In genomic region chr16:30921748-30922419, GRCh38 we compare ENCODE assay signal across 8 cellular contexts. TPM values are rescaled to one million over a fixed set of nuclear protein-coding genes. Genes with fewer than 3 reads are reported as not detected.
DNase-seq lines count a peak whose midpoint lies in the region; ATAC-seq and TF ChIP-seq lines count a peak whose summit lies in the region.

No MANE protein-coding gene starts in this region.

- H3K4me1 Mint-ChIP-seq in activated CD8-positive, alpha-beta T cell treated with anti-CD3 and anti-CD28 coated beads for 36 hours (ENCODE audit: low read depth): peaks cover 20% of the 10 kb centered on the region

- TF ChIP-seq CTCF in activated CD8-positive, alpha-beta T cell treated with anti-CD3 and anti-CD28 coated beads for 36 hours (IDR thresholded peaks at IDR 0.05): peak; percentile 96
- TF ChIP-seq CTCF in lower lobe of right lung (IDR thresholded peaks at IDR 0.05): peak; percentile 93

- no peaks in the 10 kb centered on the region for H3K36me3 Mint-ChIP-seq in activated CD8-positive, alpha-beta T cell treated with anti-CD3 and anti-CD28 coated beads for 36 hours (ENCODE audit: low read depth)

- no peaks in the 10 kb centered on the region for H3K27me3 ChIP-seq in lower lobe of right lung (ENCODE audit: low read depth)

- no peaks in the 10 kb centered on the region for H3K9me3 ChIP-seq in lower lobe of right lung

- POLR2A ChIA-PET in activated CD8-positive, alpha-beta T cell treated with anti-CD3 and anti-CD28 coated beads for 36 hours (lab: Charles Lee): interaction anchor here (0.6 to 1.0 kb wide), 3 partner anchors 13 to 117 kb away, joined by 3 read pairs; no protein-coding TSS in a partner anchor

- peaks cover 3% of the 10 kb centered on the region for H3K4me1 ChIP-seq in lower lobe of right lung

- peak; percentile 94 for DNase-seq in DMS79 treated with DMSO at 0.1 percent for 48 hours (lab: John Stamatoyannopoulos, UW)
- DNase-seq in NCI-H774 (lab: John Stamatoyannopoulos, UW): peak; percentile 75
- peak; percentile 94 for DNase-seq in activated CD8-positive, alpha-beta T cell treated with anti-CD3 and anti-CD28 coated beads for 36 hours
- DNase-seq in ecto neural progenitor cell (ENCODE audit: low spot score): peak; percentile 97
- peak; percentile 91 for DNase-seq in lower lobe of right lung
- DNase-seq in stimulated activated CD4-positive, alpha-beta T cell treated with anti-CD3 and anti-CD28 coated beads, Interleukin-4, amount 100 ng/mL, for 4 hours: peak; percentile 82 to 85

- H3K9me3 Mint-ChIP-seq in activated CD8-positive, alpha-beta T cell treated with anti-CD3 and anti-CD28 coated beads for 36 hours: no peaks in the 10 kb centered on the region

- intact Hi-C loops in activated CD8-positive, alpha-beta T cell treated with anti-CD3 and anti-CD28 coated beads for 36 hours (cut with micrococcal nuclease): loop anchor here (1.0 to 10.0 kb wide), 2 partner anchors 78 to 227 kb away; partner anchors contain the start of gene SRCAP
- intact Hi-C loops in lower lobe of right lung (cut with DNase I): no loop called here

- CTCF ChIA-PET in activated CD8-positive, alpha-beta T cell treated with anti-CD3 and anti-CD28 coated beads for 36 hours (lab: Charles Lee): interaction anchor here (0.7 to 6.6 kb wide), 6 partner anchors 19 to 137 kb away, joined by 3 to 82 read pairs (median 4); no protein-coding TSS in a partner anchor

- ATAC-seq in HG03575 (IDR thresholded peaks at IDR 0.05; ENCODE audit: extremely low read depth, insufficient number of reproducible peaks, low FRiP score, unreplicated experiment) (peak; percentile 1), lower lobe of right lung (peak; percentile 51 to 60), HG03135 (IDR thresholded peaks at IDR 0.05; ENCODE audit: unreplicated experiment) (no peak)
- ATAC-seq in activated CD8-positive, alpha-beta T cell treated with anti-CD3 and anti-CD28 coated beads for 36 hours: peak; percentile 4

- no peaks in the 10 kb centered on the region for H3K27me3 Mint-ChIP-seq in activated CD8-positive, alpha-beta T cell treated with anti-CD3 and anti-CD28 coated beads for 36 hours

- peak overlapping the region; percentile 99 for H3K4me3 Mint-ChIP-seq in activated CD8-positive, alpha-beta T cell treated with anti-CD3 and anti-CD28 coated beads for 36 hours

- H3K27ac ChIP-seq in lower lobe of right lung: peak overlapping the region; percentile 92

- peak overlapping the region; percentile 100 for H3K27ac Mint-ChIP-seq in activated CD8-positive, alpha-beta T cell treated with anti-CD3 and anti-CD28 coated beads for 36 hours

- H3K4me3 ChIP-seq in lower lobe of right lung: peak overlapping the region; percentile 61

- H3K36me3 ChIP-seq in lower lobe of right lung: no peaks in the 10 kb centered on the region

RNA-seq across cellular contexts. Expression of gene FBXL19, which starts 1.5 kb away (rescaled TPM):
- 10 to 100 TPM; 21.1 to 22.0 TPM for total RNA-seq in activated CD8-positive, alpha-beta T cell treated with anti-CD3 and anti-CD28 coated beads for 36 hours
- total RNA-seq in lower lobe of right lung: 14.5 TPM

RNA-seq across cellular contexts. Expression of gene CTF1, which starts 25.5 kb away (rescaled TPM):
- under 1 TPM; 0.31 to 0.32 TPM for total RNA-seq in activated CD8-positive, alpha-beta T cell treated with anti-CD3 and anti-CD28 coated beads for 36 hours
- total RNA-seq in lower lobe of right lung: 10.3 TPM

RNA-seq across cellular contexts. Expression of gene ORAI3, which starts 27.0 kb away (rescaled TPM):
- total RNA-seq in activated CD8-positive, alpha-beta T cell treated with anti-CD3 and anti-CD28 coated beads for 36 hours: 10 to 100 TPM in 1 of 2 experiments, 1 to 10 TPM in 1; 7.6 to 10.9 TPM
- 30.2 TPM for total RNA-seq in lower lobe of right lung

RNA-seq across cellular contexts. Expression of gene BCL7C, which starts 28.0 kb away (rescaled TPM):
- total RNA-seq in activated CD8-positive, alpha-beta T cell treated with anti-CD3 and anti-CD28 coated beads for 36 hours: 10 to 100 TPM; 21.8 to 23.6 TPM
- total RNA-seq in lower lobe of right lung: 23.3 TPM

RNA-seq across cellular contexts. Expression of gene SETD1A, which starts 35.7 kb away (rescaled TPM):
- 10 to 100 TPM; 18.0 to 19.2 TPM for total RNA-seq in activated CD8-positive, alpha-beta T cell treated with anti-CD3 and anti-CD28 coated beads for 36 hours
- 15.0 TPM for total RNA-seq in lower lobe of right lung
